1 cellular context compared by ENCODE assay signal in the genomic region with DNA sequence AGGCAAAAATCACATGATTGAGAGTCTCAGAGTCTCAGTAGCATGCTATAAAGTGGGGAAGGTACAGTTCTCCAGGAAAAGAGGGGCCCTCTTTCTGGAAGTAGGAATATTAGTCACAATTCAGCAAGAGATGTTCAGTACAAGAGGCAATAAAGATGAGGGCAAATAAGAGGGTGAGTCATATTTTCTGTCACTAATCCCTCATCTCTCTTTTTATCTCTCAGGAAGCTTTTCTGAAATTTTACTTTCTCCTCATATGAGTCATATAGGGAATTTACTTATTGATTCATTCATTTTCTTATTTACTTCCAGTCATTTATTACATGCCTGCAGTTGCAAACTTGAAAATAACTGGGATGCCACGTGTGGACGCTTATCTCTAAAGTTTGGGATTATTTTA.
A peak's percentile ranks its signal among the peaks of the same experiment; 100 is the strongest.
TF ChIP-seq lines count a peak whose summit lies in the region.

No MANE protein-coding gene starts in this region.

TF ChIP-seq in K562, 482 proteins besides CTCF, POLR2A, EP300 and RAD21:
- TF ChIP-seq ARID1B (IDR thresholded peaks at IDR 0.05) (0 out of 2 replicates have a peak, but pooled peaks have one; percentile 7), ZBTB49 (CRISPR knock-in tag; IDR thresholded peaks at IDR 0.05; ENCODE audit: borderline replicate concordance) (no peak), JUND (IDR thresholded peaks at IDR 0.05; ENCODE audit: borderline replicate concordance, low read depth, low read length) (peak; percentile 12; the same call in 1 of the 2 replicates), JUND (tag; IDR thresholded peaks at IDR 0.05; ENCODE audit: borderline replicate concordance, low read depth, low read length) (peak; percentile 65; the same call in 1 of the 3 replicates), FOSL1 (tag; conservative IDR thresholded peaks at IDR 0.05) (no peak)
- TF ChIP-seq, protein P1, sequence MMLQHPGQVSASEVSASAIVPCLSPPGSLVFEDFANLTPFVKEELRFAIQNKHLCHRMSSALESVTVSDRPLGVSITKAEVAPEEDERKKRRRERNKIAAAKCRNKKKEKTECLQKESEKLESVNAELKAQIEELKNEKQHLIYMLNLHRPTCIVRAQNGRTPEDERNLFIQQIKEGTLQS (IDR thresholded peaks at IDR 0.05): peak; percentile 45
- TF ChIP-seq, protein P1 (CRISPR knock-in tag; conservative IDR thresholded peaks at IDR 0.05): no peak
- TF ChIP-seq, protein P2, sequence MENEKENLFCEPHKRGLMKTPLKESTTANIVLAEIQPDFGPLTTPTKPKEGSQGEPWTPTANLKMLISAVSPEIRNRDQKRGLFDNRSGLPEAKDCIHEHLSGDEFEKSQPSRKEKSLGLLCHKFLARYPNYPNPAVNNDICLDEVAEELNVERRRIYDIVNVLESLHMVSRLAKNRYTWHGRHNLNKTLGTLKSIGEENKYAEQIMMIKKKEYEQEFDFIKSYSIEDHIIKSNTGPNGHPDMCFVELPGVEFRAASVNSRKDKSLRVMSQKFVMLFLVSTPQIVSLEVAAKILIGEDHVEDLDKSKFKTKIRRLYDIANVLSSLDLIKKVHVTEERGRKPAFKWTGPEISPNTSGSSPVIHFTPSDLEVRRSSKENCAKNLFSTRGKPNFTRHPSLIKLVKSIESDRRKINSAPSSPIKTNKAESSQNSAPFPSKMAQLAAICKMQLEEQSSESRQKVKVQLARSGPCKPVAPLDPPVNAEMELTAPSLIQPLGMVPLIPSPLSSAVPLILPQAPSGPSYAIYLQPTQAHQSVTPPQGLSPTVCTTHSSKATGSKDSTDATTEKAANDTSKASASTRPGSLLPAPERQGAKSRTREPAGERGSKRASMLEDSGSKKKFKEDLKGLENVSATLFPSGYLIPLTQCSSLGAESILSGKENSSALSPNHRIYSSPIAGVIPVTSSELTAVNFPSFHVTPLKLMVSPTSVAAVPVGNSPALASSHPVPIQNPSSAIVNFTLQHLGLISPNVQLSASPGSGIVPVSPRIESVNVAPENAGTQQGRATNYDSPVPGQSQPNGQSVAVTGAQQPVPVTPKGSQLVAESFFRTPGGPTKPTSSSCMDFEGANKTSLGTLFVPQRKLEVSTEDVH (IDR thresholded peaks at IDR 0.05; ENCODE audit: low read depth, partially characterized antibody): no peak
